In genomic region chr17:44829558-44830358, GRCh38 we compare ENCODE assay signal across 8 cellular contexts. TPM values are rescaled to one million over a fixed set of nuclear protein-coding genes. Genes with fewer than 3 reads are reported as not detected.
DNase-seq lines count a peak whose midpoint lies in the region; ATAC-seq and TF ChIP-seq lines count a peak whose summit lies in the region.

Gene GJC1 (minus strand): TSS chr17:44830287. CDS start chr17:44805817, 24,470 bp downstream.

- H3K4me1 Mint-ChIP-seq in activated T-cell treated with anti-CD3 and anti-CD28 coated beads, Interleukin-2, amount 50 U/mL, for 4 hours (ENCODE audit: low read depth) = peaks cover 13% of the 10 kb centered on the region
- peaks cover 32% of the 10 kb centered on the region for H3K4me1 Mint-ChIP-seq in osteocyte (ENCODE audit: unreplicated experiment)

- peak within 1 kb of the TSS; percentile 76 for H3K4me2 ChIP-seq in Loucy (ENCODE audit: low read depth, low read length, poor library complexity, severe bottlenecking)

- peak within 1 kb of the TSS; percentile 79 for H3K4me3 ChIP-seq in Loucy (ENCODE audit: low read length, poor library complexity, severe bottlenecking)

- H3K4me3 Mint-ChIP-seq in activated T-cell treated with anti-CD3 and anti-CD28 coated beads, Interleukin-2, amount 50 U/mL, for 4 hours = peak within 1 kb of the TSS; percentile 75
- H3K4me3 Mint-ChIP-seq in osteocyte (ENCODE audit: unreplicated experiment) = peak within 1 kb of the TSS; percentile 96

- peak; percentile 67 to 70 for ATAC-seq in activated T-cell treated with anti-CD3 and anti-CD28 coated beads, Interleukin-2, amount 50 U/mL, for 4 hours
- no peak for ATAC-seq in HG02852 (IDR thresholded peaks at IDR 0.05; ENCODE audit: unreplicated experiment)
- ATAC-seq in GM21825 (IDR thresholded peaks at IDR 0.05; ENCODE audit: unreplicated experiment) = no peak

- H3K9me2 ChIP-seq in Loucy (replicated peaks; ENCODE audit: low read depth, low read length) = no peaks in the 10 kb centered on the region

- DNase-seq in ELR (ENCODE audit: low read depth) (peak; percentile 84), glomerular visceral epithelial cell (ENCODE audit: extremely low spot score) (peak; percentile 76), osteocyte (ENCODE audit: extremely low spot score, unreplicated experiment) (peak; percentile 85), putamen (ENCODE audit: low spot score) (no peak)
- DNase-seq in activated T-cell treated with anti-CD3 and anti-CD28 coated beads, Interleukin-2, amount 50 U/mL, for 4 hours = peak; percentile 21

- H3K27me3 Mint-ChIP-seq in activated T-cell treated with anti-CD3 and anti-CD28 coated beads, Interleukin-2, amount 50 U/mL, for 4 hours (ENCODE audit: low read depth) = peaks cover 60% of the 10 kb centered on the region
- no peaks in the 10 kb centered on the region for H3K27me3 Mint-ChIP-seq in osteocyte (ENCODE audit: unreplicated experiment)

- no peaks in the 10 kb centered on the region for H3K9me3 Mint-ChIP-seq in activated T-cell treated with anti-CD3 and anti-CD28 coated beads, Interleukin-2, amount 50 U/mL, for 4 hours
- H3K9me3 Mint-ChIP-seq in osteocyte (ENCODE audit: unreplicated experiment) = no peaks in the 10 kb centered on the region

- H3K36me3 ChIP-seq in Loucy (ENCODE audit: insufficient read depth, low read length) = no peaks in the 10 kb centered on the region

- peaks cover 4% of the 10 kb centered on the region for H4K20me1 ChIP-seq in Loucy (ENCODE audit: insufficient read depth, low read length, poor library complexity, severe bottlenecking)

- H3K9me3 ChIP-seq in Loucy (ENCODE audit: insufficient read depth, low read depth, low read length) = no peaks in the 10 kb centered on the region

- peak within 1 kb of the TSS; percentile 80 for H2AFZ ChIP-seq in Loucy (ENCODE audit: low read length)

- no peaks in the 10 kb centered on the region for H3K27me3 ChIP-seq in Loucy (ENCODE audit: insufficient read depth, low read length, poor library complexity, severe bottlenecking)

- H3F3A ChIP-seq in Loucy (ENCODE audit: low read depth) = no peaks in the 10 kb centered on the region

- peak within 1 kb of the TSS; percentile 91 for H3K27ac Mint-ChIP-seq in osteocyte (ENCODE audit: unreplicated experiment)

- peaks cover 46% of the 10 kb centered on the region for H3K79me2 ChIP-seq in Loucy (ENCODE audit: insufficient read depth, low read length)

- peaks cover 4% of the 10 kb centered on the region for H3K4me1 ChIP-seq in Loucy (ENCODE audit: insufficient read depth, low read length, poor library complexity, severe bottlenecking)

- no peaks in the 10 kb centered on the region for H3K36me3 Mint-ChIP-seq in activated T-cell treated with anti-CD3 and anti-CD28 coated beads, Interleukin-2, amount 50 U/mL, for 4 hours (ENCODE audit: insufficient read depth)
- no peaks in the 10 kb centered on the region for H3K36me3 Mint-ChIP-seq in osteocyte (ENCODE audit: unreplicated experiment)

- H3K9ac ChIP-seq in Loucy (ENCODE audit: low read depth, low read length, poor library complexity, severe bottlenecking) = peak within 1 kb of the TSS; percentile 69

- TF ChIP-seq CTCF in Loucy (conservative IDR thresholded peaks at IDR 0.05; ENCODE audit: low read length) (no peak), osteocyte (IDR thresholded peaks at IDR 0.05) (no peak)

RNA-seq across cellular contexts. Expression of gene GJC1, which starts in this region (rescaled TPM):
- 1 to 10 TPM; 3.0 to 4.6 (median 3.8) TPM for total RNA-seq in activated T-cell treated with anti-CD3 and anti-CD28 coated beads, Interleukin-2, amount 50 U/mL, for 4 hours
- 40.6 and 43.0 TPM in 2 replicates for total RNA-seq in osteocyte

Comparison
In these comparisons a context has a peak if more than half of its experiments do, and no peak if none do; other contexts are left out.
1. ATAC-seq: peak in activated T-cell treated with anti-CD3 and anti-CD28 coated beads, Interleukin-2, amount 50 U/mL, for 4 hours (2 of 2); none in HG02852 (single experiment) and GM21825 (single experiment).